ENCODE assay signal across 9 cellular contexts in genomic region chr2:211085056-211085680, GRCh38.
DNase-seq lines count a peak whose midpoint lies in the region; ATAC-seq and TF ChIP-seq lines count a peak whose summit lies in the region.
"Had no signal": no experiment of that assay in that cellular context is flagged by ENCODE, and none has a peak within 500 bp of the region (broad histone marks: within the 10 kb centered on the region; RNA-seq: fewer than 3 reads in every experiment).

No MANE protein-coding gene starts in this region.

- no peak overlapping the region for H3K23ac ChIP-seq in IMR-90 (ENCODE audit: low read depth, low read length)

- no peak overlapping the region for H4K8ac ChIP-seq in IMR-90 (ENCODE audit: low read depth in 2 of 2, low read length in 2 of 2)

- H3K27me3 ChIP-seq in IMR-90 (ENCODE audit: control insufficient read depth, insufficient read depth, low read length), result no peaks in the 10 kb centered on the region
- H3K27me3 ChIP-seq in SK-N-SH (ENCODE audit: insufficient read depth), result no peaks in the 10 kb centered on the region
- H3K27me3 ChIP-seq in upper lobe of left lung, result no peaks in the 10 kb centered on the region
- H3K27me3 ChIP-seq in vagina, result no peaks in the 10 kb centered on the region

- peaks cover 2% of the 10 kb centered on the region; the same call in 1 of the 2 replicates for H3K9me3 ChIP-seq in IMR-90 (ENCODE audit: control insufficient read depth, insufficient read depth, low read length)
- no peaks in the 10 kb centered on the region for H3K9me3 ChIP-seq in SK-N-SH
- no peaks in the 10 kb centered on the region for H3K9me3 ChIP-seq in upper lobe of left lung
- H3K9me3 ChIP-seq in vagina, result no peaks in the 10 kb centered on the region

- WGBS in IMR-90 (ENCODE audit: extremely low coverage in 2 of 2, insufficient read length in 1 of 2), 2 experiments, result no CpG with 5 or more reads among the region's 5 CpGs
- 5% methylated on average over 5 of the region's 5 CpGs for WGBS in SK-N-SH (ENCODE audit: low lambda C conversion rate)
- 16 to 23% methylated on average over 5 of the region's 5 CpGs for WGBS in upper lobe of left lung, 2 donors

- H3K4me1 Mint-ChIP-seq in glutamatergic neuron (ENCODE audit: low read depth, unreplicated experiment), result no peaks in the 10 kb centered on the region

- no peak overlapping the region for H2AK9ac ChIP-seq in IMR-90 (replicated peaks; ENCODE audit: low read depth, low read length, poor library complexity)

- no peaks in the 10 kb centered on the region for H3K4me1 ChIP-seq in IMR-90 (ENCODE audit: control insufficient read depth, insufficient read depth, low read length)
- no peaks in the 10 kb centered on the region; a peak in 1 of 4 replicates for H3K4me1 ChIP-seq in SK-N-SH (ENCODE audit: control insufficient read depth in 1 of 2, insufficient read depth in 2 of 2, low read depth in 1 of 2, low read length in 1 of 2)
- H3K4me1 ChIP-seq in upper lobe of left lung, result no peaks in the 10 kb centered on the region
- no peaks in the 10 kb centered on the region for H3K4me1 ChIP-seq in vagina

- TF ChIP-seq RAD21 in IMR-90 (IDR thresholded peaks at IDR 0.05; ENCODE audit: low read length) (peak; percentile 9; the same call in 1 of the 2 replicates), SK-N-SH (IDR thresholded peaks at IDR 0.05; ENCODE audit: low read length) (peak; percentile 64)

- H2BK15ac ChIP-seq in IMR-90 (ENCODE audit: low read depth, low read length), result no peak overlapping the region

- dilution Hi-C loops in IMR-90 (cut with HindIII; ENCODE audit: low sequenced_read_pairs, unreplicated experiment), result no loop called here

- POLR2A ChIA-PET in IMR-90 (lab: Charles Lee; ENCODE audit: unreplicated experiment), result no interaction called here
- POLR2A ChIA-PET in SK-N-SH (lab: Yijun Ruan, JAX), result no interaction called here

- H3K36me3 ChIP-seq in IMR-90 (ENCODE audit: control insufficient read depth, insufficient read depth, low read length) (no peaks in the 10 kb centered on the region), SK-N-SH (replicated peaks in 1 of 2; ENCODE audit: control insufficient read depth in 1 of 2, insufficient read depth in 2 of 2, low read length in 1 of 2) (no peaks in the 10 kb centered on the region), upper lobe of left lung (no peaks in the 10 kb centered on the region), vagina (no peaks in the 10 kb centered on the region)

- no peaks in the 10 kb centered on the region for H4K20me1 ChIP-seq in IMR-90 (ENCODE audit: insufficient read depth, low read length)
- H4K20me1 ChIP-seq in SK-N-SH (ENCODE audit: insufficient read depth), result no peaks in the 10 kb centered on the region

- no peaks in the 10 kb centered on the region for H3K9me1 ChIP-seq in IMR-90 (ENCODE audit: insufficient read depth, low read length)

- no peaks in the 10 kb centered on the region for H3K79me2 ChIP-seq in SK-N-SH (ENCODE audit: insufficient read depth)

- H2BK20ac ChIP-seq in IMR-90 (ENCODE audit: low read depth, low read length), result no peak overlapping the region

- H3K4me3 ChIP-seq in IMR-90 (ENCODE audit: insufficient read depth, low read depth, low read length), result no peak overlapping the region
- H3K4me3 ChIP-seq in SK-N-SH (ENCODE audit: low read depth in 2 of 2, low read length in 1 of 2), result peak overlapping the region in 1 of 2 experiments; percentile 2; a peak in 1 of 4 replicates
- no peak overlapping the region for H3K4me3 ChIP-seq in upper lobe of left lung
- no peak overlapping the region for H3K4me3 ChIP-seq in vagina

- H4K91ac ChIP-seq in IMR-90 (ENCODE audit: insufficient read depth, low read depth, low read length), result no peak overlapping the region

- in situ Hi-C loops in IMR-90 (cut with MboI; ENCODE audit: low sequenced_read_pairs), result no loop called here

- H3K9ac ChIP-seq in IMR-90 (ENCODE audit: low read depth, low read length), result no peak overlapping the region
- no peak overlapping the region for H3K9ac ChIP-seq in SK-N-SH

- DNase-seq in DMS153 treated with DMSO at 0.1 percent for 48 hours (lab: John Stamatoyannopoulos, UW; ENCODE audit: unreplicated experiment) (peak; percentile 19), IMR-90 (peak; percentile 1), SK-N-SH (peak; percentile 20), glutamatergic neuron (no peak), upper lobe of left lung (no peak), vagina (ENCODE audit: extremely low spot score in 2 of 2) (no peak)

- intact Hi-C loops in IMR-90 (cut with micrococcal nuclease) (loop anchor here (1.0 kb wide), 1 partner anchor 1482 kb away; no protein-coding TSS in a partner anchor), vagina (cut with DNase I) (no loop called here)

- peak; percentile 46 for TF ChIP-seq CTCF in IMR-90 (conservative IDR thresholded peaks at IDR 0.05; ENCODE audit: low read depth, low read length)
- peak; percentile 83 for TF ChIP-seq CTCF in SK-N-SH (IDR thresholded peaks at IDR 0.05)
- peak; percentile 80 for TF ChIP-seq CTCF in glutamatergic neuron (IDR thresholded peaks at IDR 0.05; ENCODE audit: partially characterized antibody, unreplicated experiment)
- peak in 5 of 6 experiments; percentile 33 to 47 (median 37) for TF ChIP-seq CTCF in upper lobe of left lung (IDR thresholded peaks at IDR 0.05)
- peak in 1 of 3 experiments; percentile 24 for TF ChIP-seq CTCF in vagina (IDR thresholded peaks at IDR 0.05)

- no peaks in the 10 kb centered on the region for H3F3A ChIP-seq in SK-N-SH (replicated peaks; ENCODE audit: insufficient read depth)

- no peaks in the 10 kb centered on the region for H3K79me1 ChIP-seq in IMR-90 (ENCODE audit: low read depth in 1 of 2, low read length in 2 of 2)

- no peak overlapping the region for H2BK120ac ChIP-seq in IMR-90 (ENCODE audit: low read depth, low read length)

- no peak overlapping the region for H3K4me3 Mint-ChIP-seq in glutamatergic neuron (ENCODE audit: unreplicated experiment)
- H3K4me3 Mint-ChIP-seq: T-helper 1 cell treated with Interleukin-12 subunit alpha and Interleukin-12 subunit beta and Interleukin-4 antibody, amounts not matched to agents 30 μg/mL and 1 μg/mL, for 36 hours had no signal

- no peak overlapping the region for H3K27ac Mint-ChIP-seq in glutamatergic neuron (ENCODE audit: unreplicated experiment)
- H3K27ac Mint-ChIP-seq: T-helper 1 cell treated with Interleukin-12 subunit alpha and Interleukin-12 subunit beta and Interleukin-4 antibody, amounts not matched to agents 30 μg/mL and 1 μg/mL, for 36 hours had no signal

- no peak overlapping the region for H4K5ac ChIP-seq in IMR-90 (ENCODE audit: low read depth, low read length)

- H3K56ac ChIP-seq in IMR-90 (ENCODE audit: extremely low read depth, insufficient read depth, low read length), result no peak overlapping the region

- H2AK5ac ChIP-seq in IMR-90 (ENCODE audit: low read depth, low read length), result no peak overlapping the region

- peak; percentile 59 for ATAC-seq in GM19452 (IDR thresholded peaks at IDR 0.05; ENCODE audit: unreplicated experiment)
- no peak for ATAC-seq in IMR-90 (ENCODE audit: low read depth)
- ATAC-seq in upper lobe of left lung (ENCODE audit: low FRiP score in 2 of 2), result no peak
- no peak for ATAC-seq in GM21825 (IDR thresholded peaks at IDR 0.05; ENCODE audit: unreplicated experiment)

- BruUV-seq in IMR-90 (replicated peaks; lab: Mats Ljungman, UMichigan), result no TSS peak

- H3K9me2 ChIP-seq in SK-N-SH, result no peaks in the 10 kb centered on the region

- H3K14ac ChIP-seq in IMR-90 (replicated peaks; ENCODE audit: low read depth, low read length), result no peak overlapping the region

- TF ChIP-seq POLR2A in IMR-90 (IDR thresholded peaks at IDR 0.05; ENCODE audit: low read depth, low read length), result no peak
- no peak for TF ChIP-seq POLR2A in upper lobe of left lung (IDR thresholded peaks at IDR 0.05)
- no peak for TF ChIP-seq POLR2A in vagina (IDR thresholded peaks at IDR 0.05)

- H2BK5ac ChIP-seq in IMR-90 (ENCODE audit: low read depth, low read length, poor library complexity, severe bottlenecking), result no peak overlapping the region

- TF ChIP-seq EP300 in SK-N-SH (IDR thresholded peaks at IDR 0.05; ENCODE audit: borderline replicate concordance in 1 of 2, low read depth in 1 of 2, low read length in 1 of 2), result no peak
- TF ChIP-seq EP300 in upper lobe of left lung (IDR thresholded peaks at IDR 0.05), result no peak

- H3K18ac ChIP-seq in IMR-90 (ENCODE audit: low read depth, low read length), result no peak overlapping the region

- H3K4ac ChIP-seq in IMR-90 (ENCODE audit: low read depth, low read length), result no peak overlapping the region

- no peaks in the 10 kb centered on the region for H3K36me3 Mint-ChIP-seq in glutamatergic neuron (ENCODE audit: unreplicated experiment)

- H3K9me3 Mint-ChIP-seq in glutamatergic neuron (ENCODE audit: unreplicated experiment), result no peaks in the 10 kb centered on the region
- H3K9me3 Mint-ChIP-seq: T-helper 1 cell treated with Interleukin-12 subunit alpha and Interleukin-12 subunit beta and Interleukin-4 antibody, amounts not matched to agents 30 μg/mL and 1 μg/mL, for 36 hours had no signal

- no peak overlapping the region for H3K27ac ChIP-seq in IMR-90 (ENCODE audit: insufficient read depth, low read length)
- no peak overlapping the region; a peak in 1 of 4 replicates for H3K27ac ChIP-seq in SK-N-SH (ENCODE audit: low read depth in 2 of 2, low read length in 1 of 2)
- H3K27ac ChIP-seq in upper lobe of left lung, result no peak overlapping the region
- no peak overlapping the region for H3K27ac ChIP-seq in vagina

- H3K4me2 ChIP-seq in IMR-90 (ENCODE audit: low read depth, low read length) (no peak overlapping the region), SK-N-SH (no peak overlapping the region)

- H3K27me3 Mint-ChIP-seq in glutamatergic neuron (ENCODE audit: unreplicated experiment), result no peaks in the 10 kb centered on the region

- H2AFZ ChIP-seq in IMR-90 (replicated peaks; ENCODE audit: low read length, poor library complexity) (no peak overlapping the region), SK-N-SH (ENCODE audit: low read depth) (no peak overlapping the region)

- CTCF ChIA-PET in IMR-90 (lab: Yijun Ruan, JAX) (no interaction called here), SK-N-SH (lab: Yijun Ruan, JAX) (interaction anchor here (0.7 to 3.0 kb wide), 11 partner anchors 11 to 1483 kb away, joined by 3 to 19 read pairs (median 5); no protein-coding TSS in a partner anchor)

TF ChIP-seq in IMR-90, 13 proteins besides CTCF, POLR2A, EP300 and RAD21:
- TF ChIP-seq SMC3 (IDR thresholded peaks at IDR 0.05; ENCODE audit: low read depth, low read length), result 0 out of 2 replicates have a peak, but pooled peaks have one; percentile 14
- no peak for TF ChIP-seq MAFK (IDR thresholded peaks at IDR 0.05; ENCODE audit: low read depth, low read length)

TF ChIP-seq in SK-N-SH, 30 proteins besides CTCF, POLR2A, EP300 and RAD21 (continues in another document):
- no peak for TF ChIP-seq IRF3 (IDR thresholded peaks at IDR 0.05; ENCODE audit: low read depth, low read length)

Comparison
In these comparisons a context has a peak if more than half of its experiments do, and no peak if none do; other contexts are left out.
1. DNase-seq: peak in DMS153 treated with DMSO at 0.1 percent for 48 hours (single experiment), IMR-90 (single experiment) and SK-N-SH (single experiment); none in glutamatergic neuron (single experiment), upper lobe of left lung (0 of 2) and vagina (0 of 2).